Comparison of ENCODE assay signal across 25 cellular contexts in genomic region chr18:9934274-9934673, GRCh38. TPM values are rescaled to one million over a fixed set of nuclear protein-coding genes. Genes with fewer than 3 reads are reported as not detected.
"Had no signal": no experiment of that assay in that cellular context is flagged by ENCODE, and none has a peak within 500 bp of the region (broad histone marks: within the 10 kb centered on the region; RNA-seq: fewer than 3 reads in every experiment).

No MANE protein-coding gene starts in this region.

- H3K9me3 Mint-ChIP-seq: activated CD4-positive, alpha-beta T cell treated with anti-CD3 and anti-CD28 coated beads, Interleukin-2, amount 10 ng/mL, durations not matched to agents 7 days and 5 days; activated naive CD8-positive, alpha-beta T cell treated with anti-CD3 and anti-CD28 coated beads for 36 hours; activated T-cell treated with anti-CD3 and anti-CD28 coated beads, Interleukin-2, amount 50 U/mL, for 4 hours; brain; naive thymus-derived CD8-positive, alpha-beta T cell; stimulated activated naive CD8-positive, alpha-beta T cell treated with anti-CD3 and anti-CD28 coated beads, Interleukin-15, amount 100 ng/mL, for 72 hours; T-cell had no signal

- H3K27me3 Mint-ChIP-seq: activated CD4-positive, alpha-beta T cell treated with anti-CD3 and anti-CD28 coated beads, Interleukin-2, amount 10 ng/mL, durations not matched to agents 7 days and 5 days; activated naive CD8-positive, alpha-beta T cell treated with anti-CD3 and anti-CD28 coated beads for 36 hours; brain; naive thymus-derived CD8-positive, alpha-beta T cell; stimulated activated naive CD8-positive, alpha-beta T cell treated with anti-CD3 and anti-CD28 coated beads, Interleukin-15, amount 100 ng/mL, for 72 hours; T-cell had no signal

- H3K27ac ChIP-seq: suprapubic skin, vagina had no signal

- H3K27ac Mint-ChIP-seq: activated CD4-positive, alpha-beta T cell treated with anti-CD3 and anti-CD28 coated beads, Interleukin-2, amount 10 ng/mL, durations not matched to agents 7 days and 5 days; activated CD8-positive, alpha-beta T cell treated with anti-CD3 and anti-CD28 coated beads, Interleukin-2, amount 10 ng/mL, durations not matched to agents 7 days and 5 days; activated naive CD8-positive, alpha-beta T cell treated with anti-CD3 and anti-CD28 coated beads for 36 hours; stimulated activated naive CD8-positive, alpha-beta T cell treated with anti-CD3 and anti-CD28 coated beads, Interleukin-15, amount 100 ng/mL, for 72 hours; T-cell had no signal

- H3K9me3 ChIP-seq: left ventricle myocardium inferior, suprapubic skin, vagina had no signal

- H3K27me3 ChIP-seq: suprapubic skin, vagina had no signal

- ATAC-seq: activated CD8-positive, alpha-beta T cell treated with anti-CD3 and anti-CD28 coated beads, Interleukin-2, amount 10 ng/mL, durations not matched to agents 7 days and 5 days; activated T-cell treated with anti-CD3 and anti-CD28 coated beads, Interleukin-2, amount 50 U/mL, for 4 hours; naive thymus-derived CD8-positive, alpha-beta T cell; SK-N-SH treated with all-trans-retinoic acid at 6 μM for 48 hours; stimulated activated naive CD8-positive, alpha-beta T cell treated with anti-CD3 and anti-CD28 coated beads, Interleukin-15, amount 100 ng/mL, for 72 hours; T-cell had no signal

- H3K4me3 Mint-ChIP-seq: activated CD4-positive, alpha-beta T cell treated with anti-CD3 and anti-CD28 coated beads, Interleukin-2, amount 10 ng/mL, durations not matched to agents 7 days and 5 days; activated CD8-positive, alpha-beta T cell treated with anti-CD3 and anti-CD28 coated beads, Interleukin-2, amount 10 ng/mL, durations not matched to agents 7 days and 5 days; activated naive CD8-positive, alpha-beta T cell treated with anti-CD3 and anti-CD28 coated beads for 36 hours; activated T-cell treated with anti-CD3 and anti-CD28 coated beads, Interleukin-2, amount 50 U/mL, for 4 hours; brain; naive thymus-derived CD8-positive, alpha-beta T cell; stimulated activated naive CD8-positive, alpha-beta T cell treated with anti-CD3 and anti-CD28 coated beads, Interleukin-15, amount 100 ng/mL, for 72 hours; T-cell had no signal

- H3K4me3 ChIP-seq: left ventricle myocardium inferior, suprapubic skin, vagina had no signal

- DNase-seq: activated CD4-positive, alpha-beta T cell treated with anti-CD3 and anti-CD28 coated beads, Interleukin-2, amount 10 ng/mL, durations not matched to agents 7 days and 5 days; activated CD8-positive, alpha-beta T cell treated with anti-CD3 and anti-CD28 coated beads, Interleukin-2, amount 10 ng/mL, durations not matched to agents 7 days and 5 days; activated effector memory CD4-positive, alpha-beta T cell treated with Interleukin-2 at 50 U/mL for 16 hours; activated naive CD8-positive, alpha-beta T cell treated with anti-CD3 and anti-CD28 coated beads for 36 hours; activated T-cell treated with anti-CD3 and anti-CD28 coated beads, Interleukin-2, amount 50 U/mL, for 4 hours; amygdala; caudate nucleus; foreskin melanocyte; head of caudate nucleus; left ventricle myocardium inferior; mesenchymal stem cell; naive thymus-derived CD8-positive, alpha-beta T cell; stimulated activated CD4-positive, alpha-beta T cell treated with anti-CD3 and anti-CD28 coated beads, Interleukin-12 subunit alpha, Interleukin-12 subunit beta, amount 100 ng/mL, for 4 hours; stimulated activated CD4-positive, alpha-beta T cell treated with anti-CD3 and anti-CD28 coated beads, Interleukin-2, amount 100 ng/mL, for 24 hours; stimulated activated naive CD8-positive, alpha-beta T cell treated with anti-CD3 and anti-CD28 coated beads, Interleukin-15, amount 100 ng/mL, for 72 hours; T-cell; T-helper 9 cell; trophoblast cell had no signal

RNA-seq across cellular contexts. Expression of gene TXNDC2, which starts 48.5 kb away (rescaled TPM):
- total RNA-seq: activated CD4-positive, alpha-beta T cell treated with anti-CD3 and anti-CD28 coated beads, Interleukin-2, amount 10 ng/mL, durations not matched to agents 7 days and 5 days; activated CD8-positive, alpha-beta T cell treated with anti-CD3 and anti-CD28 coated beads, Interleukin-2, amount 10 ng/mL, durations not matched to agents 7 days and 5 days; activated naive CD8-positive, alpha-beta T cell treated with anti-CD3 and anti-CD28 coated beads for 36 hours; activated T-cell treated with anti-CD3 and anti-CD28 coated beads, Interleukin-2, amount 50 U/mL, for 4 hours; epithelial cell of proximal tubule; fibroblast of lung; kidney epithelial cell; left ventricle myocardium inferior; naive thymus-derived CD8-positive, alpha-beta T cell; suprapubic skin; T-cell had no signal
